2 cellular contexts compared by ENCODE assay signal in the genomic region with DNA sequence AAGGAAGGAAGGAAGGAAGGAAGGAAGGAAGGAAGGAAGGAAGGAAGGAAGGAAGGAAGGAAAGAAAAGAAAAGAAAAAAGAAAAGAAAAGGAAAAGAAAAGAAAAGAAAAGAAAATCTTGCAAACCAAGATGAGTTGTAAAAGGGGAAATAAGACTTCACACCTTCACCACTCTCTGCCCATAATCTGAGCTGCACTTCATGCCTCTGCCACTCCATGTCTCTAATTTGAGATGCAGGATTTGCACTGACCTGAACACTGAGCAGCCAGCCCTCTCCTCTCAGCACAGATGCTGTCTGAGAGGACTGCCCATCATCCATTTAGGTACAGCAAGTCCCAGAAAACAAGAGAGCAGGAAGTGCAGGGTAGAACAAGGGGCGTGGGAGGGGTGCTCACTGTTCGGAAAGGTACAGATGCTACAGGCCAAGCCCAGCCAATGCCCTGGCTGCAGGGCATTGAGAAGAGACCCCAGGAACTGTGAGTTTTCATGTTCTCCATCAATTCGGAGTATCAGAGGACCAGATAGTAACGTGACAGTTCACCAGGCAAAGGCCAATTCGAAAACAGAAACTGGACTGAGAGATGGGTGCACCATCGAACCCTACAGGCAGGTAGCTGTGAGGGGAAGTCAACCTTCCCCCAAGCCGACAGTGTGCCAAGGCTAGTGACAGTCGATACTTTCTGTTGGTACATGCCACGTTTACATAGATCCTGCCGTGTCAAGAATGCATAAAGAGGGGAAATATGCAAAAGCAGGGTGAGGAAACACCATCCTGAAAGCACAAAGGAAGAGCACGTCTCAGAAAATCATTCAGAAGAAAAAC.
TF ChIP-seq lines count a peak whose summit lies in the region.

No MANE protein-coding gene starts in this region.

TF ChIP-seq in HEK293, 187 proteins besides CTCF, POLR2A, EP300 and RAD21:
- TF ChIP-seq ZNF366 (tag by site-specific recombination; conservative IDR thresholded peaks at IDR 0.05), result peak; percentile 60
- no peak for TF ChIP-seq ZNF23 (tag by site-specific recombination; IDR thresholded peaks at IDR 0.05; ENCODE audit: borderline replicate concordance)
TF ChIP-seq in HEK293: peak in this region for 1.

TF ChIP-seq in IMR-90, 13 proteins besides CTCF, POLR2A, EP300 and RAD21:
- TF ChIP-seq ELK1 (IDR thresholded peaks at IDR 0.05; ENCODE audit: borderline replicate concordance, low read depth, low read length) (no peak), NFE2L2 (IDR thresholded peaks at IDR 0.05; ENCODE audit: low read depth, low read length) (no peak), SMC3 (IDR thresholded peaks at IDR 0.05; ENCODE audit: low read depth, low read length) (no peak), FOS (IDR thresholded peaks at IDR 0.05; ENCODE audit: low read depth, low read length) (no peak), RCOR1 (IDR thresholded peaks at IDR 0.05; ENCODE audit: insufficient replicate concordance, low read length) (no peak), MAZ (IDR thresholded peaks at IDR 0.05; ENCODE audit: borderline replicate concordance, low read depth, low read length) (no peak), CEBPB (IDR thresholded peaks at IDR 0.05; ENCODE audit: low read depth, low read length) (no peak), BHLHE40 (IDR thresholded peaks at IDR 0.05; ENCODE audit: low read depth, low read length) (no peak), MXI1 (IDR thresholded peaks at IDR 0.05; ENCODE audit: borderline replicate concordance, low read depth, low read length) (no peak), RFX5 (IDR thresholded peaks at IDR 0.05; ENCODE audit: low read depth, low read length) (no peak), CHD1 (IDR thresholded peaks at IDR 0.05; ENCODE audit: low read depth, low read length) (no peak), MAFK (IDR thresholded peaks at IDR 0.05; ENCODE audit: low read depth, low read length) (no peak)
- TF ChIP-seq, protein P1, sequence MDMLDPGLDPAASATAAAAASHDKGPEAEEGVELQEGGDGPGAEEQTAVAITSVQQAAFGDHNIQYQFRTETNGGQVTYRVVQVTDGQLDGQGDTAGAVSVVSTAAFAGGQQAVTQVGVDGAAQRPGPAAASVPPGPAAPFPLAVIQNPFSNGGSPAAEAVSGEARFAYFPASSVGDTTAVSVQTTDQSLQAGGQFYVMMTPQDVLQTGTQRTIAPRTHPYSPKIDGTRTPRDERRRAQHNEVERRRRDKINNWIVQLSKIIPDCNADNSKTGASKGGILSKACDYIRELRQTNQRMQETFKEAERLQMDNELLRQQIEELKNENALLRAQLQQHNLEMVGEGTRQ (IDR thresholded peaks at IDR 0.05; ENCODE audit: low read depth, low read length), result no peak
